ENCODE assay signal across 9 cellular contexts in the genomic region with DNA sequence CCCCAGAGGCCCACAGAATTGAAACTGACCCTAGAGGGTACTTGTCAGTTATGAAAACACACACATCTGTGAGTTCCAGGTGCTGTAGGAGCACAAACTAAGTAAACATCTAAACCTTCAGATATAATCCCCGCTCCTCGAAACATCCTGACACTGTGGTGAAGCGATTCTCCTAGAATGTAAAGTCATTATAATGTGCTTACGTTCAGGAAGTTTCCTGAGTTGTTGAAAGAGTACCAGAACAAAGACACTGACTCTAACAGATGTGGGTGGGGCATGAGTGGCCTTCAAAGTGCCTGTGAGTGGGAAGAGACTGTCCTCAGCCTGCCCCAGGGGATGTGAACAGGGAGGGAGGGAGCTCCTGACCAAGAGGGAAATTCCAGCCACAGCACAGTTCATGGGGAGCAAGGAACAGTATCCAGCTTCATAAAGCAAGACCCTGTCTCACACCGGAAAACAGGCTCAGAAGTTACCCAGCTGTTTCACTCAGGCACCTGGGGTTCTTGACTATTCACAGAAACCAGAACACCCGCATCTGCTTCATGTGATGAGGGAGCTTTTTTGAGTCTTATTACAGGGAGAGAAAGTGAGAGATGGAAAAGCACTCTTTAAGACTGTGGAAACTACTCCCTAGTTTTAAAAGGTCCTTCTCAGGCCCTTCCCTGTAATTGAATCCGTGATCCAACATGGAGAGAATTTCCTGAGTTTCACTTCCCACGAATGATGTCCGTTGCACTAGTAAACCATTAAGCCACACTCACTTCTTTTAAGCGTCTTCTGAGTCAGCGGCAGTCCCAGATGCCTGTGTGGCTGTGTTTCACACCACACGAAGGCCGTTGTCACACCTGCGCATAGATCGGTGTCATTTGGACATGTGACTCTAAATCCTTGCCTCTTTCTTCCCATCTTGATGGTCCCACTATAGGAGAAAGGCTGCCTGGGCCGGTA.
A peak's percentile ranks its signal among the peaks of the same experiment; 100 is the strongest.
DNase-seq lines count a peak whose midpoint lies in the region; ATAC-seq and TF ChIP-seq lines count a peak whose summit lies in the region.
"Had no signal": no experiment of that assay in that cellular context is flagged by ENCODE, and none has a peak within 500 bp of the region (broad histone marks: within the 10 kb centered on the region; RNA-seq: fewer than 3 reads in every experiment).

No MANE protein-coding gene starts in this region.

- H3K4me1 Mint-ChIP-seq in activated CD4-positive, alpha-beta memory T cell treated with anti-CD3 and anti-CD28 coated beads for 36 hours (ENCODE audit: low read depth): peaks cover 24% of the 10 kb centered on the region

- H3K9me3 ChIP-seq in AG04450 (ENCODE audit: control insufficient read depth, insufficient read depth, low read length) (no peaks in the 10 kb centered on the region; the same call in 1 of the 2 replicates), gastrocnemius medialis (no peaks in the 10 kb centered on the region)

- ATAC-seq in GM19023 (IDR thresholded peaks at IDR 0.05; ENCODE audit: unreplicated experiment): peak; percentile 83
- ATAC-seq in HG03097 (IDR thresholded peaks at IDR 0.05; ENCODE audit: low FRiP score, unreplicated experiment): peak; percentile 59
- ATAC-seq in gastrocnemius medialis: peak; percentile 68 to 69
- ATAC-seq: HCT116 had no signal

- H3K27me3 Mint-ChIP-seq in activated CD4-positive, alpha-beta memory T cell treated with anti-CD3 and anti-CD28 coated beads for 36 hours: no peaks in the 10 kb centered on the region

- H3K4me3 ChIP-seq in AG04450 (ENCODE audit: low read depth, low read length) (no peak overlapping the region), gastrocnemius medialis (peak overlapping the region in 1 of 4 donors; percentile 6)

- in situ Hi-C loops in gastrocnemius medialis (cut with MboI; ENCODE audit: low sequenced_read_pairs in 4 of 4): no loop called here

- intact Hi-C loops in activated CD4-positive, alpha-beta memory T cell treated with anti-CD3 and anti-CD28 coated beads for 36 hours (cut with micrococcal nuclease): loop anchor here (2.0 to 5.0 kb wide), 2 partner anchors 48 to 60 kb away; no protein-coding TSS in a partner anchor
- intact Hi-C loops in gastrocnemius medialis (cut with DNase I; ENCODE audit: low total_unique reads): loop anchor here (10.0 kb wide), 1 partner anchor 110 kb away; no protein-coding TSS in a partner anchor

- H3K4me3 Mint-ChIP-seq in activated CD4-positive, alpha-beta memory T cell treated with anti-CD3 and anti-CD28 coated beads for 36 hours: peak overlapping the region; percentile 4

- H3K27ac Mint-ChIP-seq in activated CD4-positive, alpha-beta memory T cell treated with anti-CD3 and anti-CD28 coated beads for 36 hours: peak overlapping the region; percentile 71

- TF ChIP-seq POLR2A in gastrocnemius medialis (IDR thresholded peaks at IDR 0.05): peak; percentile 13 to 55

- CTCF ChIA-PET in AG04450 (lab: Charles Lee): interaction anchor here (1.2 to 1.5 kb wide), 2 partner anchors 70 to 528 kb away, joined by 4 read pairs; no protein-coding TSS in a partner anchor
- CTCF ChIA-PET in activated CD4-positive, alpha-beta memory T cell treated with anti-CD3 and anti-CD28 coated beads for 36 hours (lab: Charles Lee): interaction anchor here (0.8 to 1.6 kb wide), 5 partner anchors 9 to 111 kb away, joined by 3 to 6 read pairs (median 3); no protein-coding TSS in a partner anchor

- H3K27ac ChIP-seq in AG04450 (ENCODE audit: low read depth, low read length): peak overlapping the region; percentile 32
- H3K27ac ChIP-seq in gastrocnemius medialis: peak overlapping the region; percentile 77 to 82 (median 80)

- H3K36me3 Mint-ChIP-seq in activated CD4-positive, alpha-beta memory T cell treated with anti-CD3 and anti-CD28 coated beads for 36 hours: peaks cover 55% of the 10 kb centered on the region

- POLR2A ChIA-PET in AG04450 (lab: Yijun Ruan, JAX): interaction anchor here (0.6 kb wide), 1 partner anchor 536 kb away, joined by 6 read pairs; no protein-coding TSS in a partner anchor
- POLR2A ChIA-PET in activated CD4-positive, alpha-beta memory T cell treated with anti-CD3 and anti-CD28 coated beads for 36 hours (lab: Charles Lee): interaction anchor here (0.6 to 1.6 kb wide), 2 partner anchors 75 to 76 kb away, joined by 3 to 4 read pairs; no protein-coding TSS in a partner anchor

- H3K36me3 ChIP-seq in gastrocnemius medialis: peaks cover 0 to 54% of the 10 kb centered on the region in 2 donors

- H3K9me3 Mint-ChIP-seq in activated CD4-positive, alpha-beta memory T cell treated with anti-CD3 and anti-CD28 coated beads for 36 hours: no peaks in the 10 kb centered on the region

- H3K4me1 ChIP-seq in gastrocnemius medialis: peaks cover 35 to 61% of the 10 kb centered on the region in 2 donors

- H3K27me3 ChIP-seq in AG04450 (ENCODE audit: control insufficient read depth, insufficient read depth, low read length): no peaks in the 10 kb centered on the region
- no peaks in the 10 kb centered on the region for H3K27me3 ChIP-seq in gastrocnemius medialis

- no peak for DNase-seq in AG04450 (ENCODE audit: low read depth, low spot score)
- no peak for DNase-seq in activated CD4-positive, alpha-beta memory T cell treated with anti-CD3 and anti-CD28 coated beads for 36 hours
- peak; percentile 92 for DNase-seq in glomerular visceral epithelial cell (ENCODE audit: extremely low spot score)
- peak; percentile 52 to 70 for DNase-seq in gastrocnemius medialis
- DNase-seq in NCI-H2107 treated with DMSO at 0.1 percent for 48 hours (lab: John Stamatoyannopoulos, UW; ENCODE audit: unreplicated experiment): no peak
- DNase-seq in NCI-H446 (lab: John Stamatoyannopoulos, UW): no peak

- TF ChIP-seq CTCF in AG04450 (IDR thresholded peaks at IDR 0.05; ENCODE audit: low read depth, low read length) (no peak), gastrocnemius medialis (IDR thresholded peaks at IDR 0.05 in 4 of 5, conservative IDR thresholded peaks at IDR 0.05 in 1 of 5) (no peak)

Comparison
In these comparisons a context has a peak if more than half of its experiments do, and no peak if none do; other contexts are left out.
1. DNase-seq: peak in glomerular visceral epithelial cell (single experiment) and gastrocnemius medialis (2 of 2); none in AG04450 (single experiment), activated CD4-positive, alpha-beta memory T cell treated with anti-CD3 and anti-CD28 coated beads for 36 hours (single experiment), NCI-H2107 treated with DMSO at 0.1 percent for 48 hours (single experiment) and NCI-H446 (0 of 2).
2. Peak in every context shown above with its lines, with median percentiles within 50 percentile points of each other: ATAC-seq.